8 cellular contexts compared by ENCODE assay signal in genomic region chr4:153083447-153083921, GRCh38.
DNase-seq lines count a peak whose midpoint lies in the region; ATAC-seq, FAIRE-seq and TF ChIP-seq lines count a peak whose summit lies in the region.

No MANE protein-coding gene starts in this region.

- H3K4me1 Mint-ChIP-seq in T-helper 2 cell treated with Interferon-gamma antibody and Interleukin-4, amounts not matched to agents 5 μg/mL and 100 μg/mL, for 36 hours (ENCODE audit: low read depth): peaks cover 11% of the 10 kb centered on the region

- DNase-seq in AG08395 (ENCODE audit: low spot score) (peak; percentile 82), NCI-H2029 treated with DMSO at 0.1 percent for 48 hours (lab: John Stamatoyannopoulos, UW) (peak; percentile 42), cardiac fibroblast (ENCODE audit: low read depth in 2 of 2) (peak; percentile 84 to 85)
- peak; percentile 30 for DNase-seq in T-helper 2 cell treated with Interferon-gamma antibody and Interleukin-4, amounts not matched to agents 5 μg/mL and 100 μg/mL, for 36 hours (ENCODE audit: low spot score)
- DNase-seq in stimulated activated CD4-positive, alpha-beta T cell treated with anti-CD3 and anti-CD28 coated beads, Interleukin-12 subunit alpha, Interleukin-12 subunit beta, amount 100 ng/mL, for 48 hours (ENCODE audit: low read depth in 2 of 3, low spot score in 1 of 3): peak in 2 of 3 donors; percentile 41 to 48

- ATAC-seq in GM18511 (IDR thresholded peaks at IDR 0.05; ENCODE audit: unreplicated experiment) (peak; percentile 69), HG03045 (IDR thresholded peaks at IDR 0.05; ENCODE audit: unreplicated experiment) (peak; percentile 76)

- H3K4me3 Mint-ChIP-seq in T-helper 2 cell treated with Interferon-gamma antibody and Interleukin-4, amounts not matched to agents 5 μg/mL and 100 μg/mL, for 36 hours: no peak overlapping the region

- H3K27ac Mint-ChIP-seq in T-helper 2 cell treated with Interferon-gamma antibody and Interleukin-4, amounts not matched to agents 5 μg/mL and 100 μg/mL, for 36 hours: no peak overlapping the region

- FAIRE-seq in islet of Langerhans (lab: Jason Lieb, UNC): peak; percentile 86

- TF ChIP-seq CTCF in cardiac fibroblast (IDR thresholded peaks at IDR 0.05; ENCODE audit: low read depth, low read length): peak; percentile 61

- H3K27me3 Mint-ChIP-seq in T-helper 2 cell treated with Interferon-gamma antibody and Interleukin-4, amounts not matched to agents 5 μg/mL and 100 μg/mL, for 36 hours (ENCODE audit: low read depth): peaks cover 40% of the 10 kb centered on the region

- H3K4me3 ChIP-seq in cardiac fibroblast (replicated peaks in 1 of 2; ENCODE audit: low read depth in 2 of 2, low read length in 2 of 2): no peak overlapping the region

- H3K9me3 Mint-ChIP-seq in T-helper 2 cell treated with Interferon-gamma antibody and Interleukin-4, amounts not matched to agents 5 μg/mL and 100 μg/mL, for 36 hours: no peaks in the 10 kb centered on the region

- no peaks in the 10 kb centered on the region for H3K36me3 Mint-ChIP-seq in T-helper 2 cell treated with Interferon-gamma antibody and Interleukin-4, amounts not matched to agents 5 μg/mL and 100 μg/mL, for 36 hours (ENCODE audit: low read depth)

Comparison
In these comparisons a context has a peak if more than half of its experiments do, and no peak if none do; other contexts are left out.
1. DNase-seq: peak in every context shown above with its lines; median percentile 84 in cardiac fibroblast; 82 in AG08395; 44 in stimulated activated CD4-positive, alpha-beta T cell treated with anti-CD3 and anti-CD28 coated beads, Interleukin-12 subunit alpha, Interleukin-12 subunit beta, amount 100 ng/mL, for 48 hours; 42 in NCI-H2029 treated with DMSO at 0.1 percent for 48 hours; 30 in T-helper 2 cell treated with Interferon-gamma antibody and Interleukin-4, amounts not matched to agents 5 μg/mL and 100 μg/mL, for 36 hours.